Comparison of ENCODE assay signal across 7 cellular contexts in genomic region chr1:44213222-44214112, GRCh38. TPM values are rescaled to one million over a fixed set of nuclear protein-coding genes. Genes with fewer than 3 reads are reported as not detected.
DNase-seq lines count a peak whose midpoint lies in the region; ATAC-seq, FAIRE-seq and TF ChIP-seq lines count a peak whose summit lies in the region.

Gene DMAP1 (plus strand): TSS chr1:44213471. CDS start chr1:44213754, 283 bp downstream.

- 1% methylated on average over 27 of the region's 44 CpGs for WGBS in mammary epithelial cell (ENCODE audit: low coverage, missing lambda C conversion rate)
- WGBS in small intestine, 3 donors = 1% methylated on average over 44 of the region's 44 CpGs

- TF ChIP-seq CTCF in WERI-Rb-1 (IDR thresholded peaks at IDR 0.05; ENCODE audit: low read depth, low read length) (no peak), mammary epithelial cell (conservative IDR thresholded peaks at IDR 0.05 in 1 of 2, IDR thresholded peaks at IDR 0.05 in 1 of 2; ENCODE audit: extremely low read depth in 1 of 2, insufficient read depth in 1 of 2, low read depth in 1 of 2, low read length in 2 of 2) (peak in 1 of 2 donors; percentile 30)

- DNase-seq in NCI-H2196 (lab: John Stamatoyannopoulos, UW; ENCODE audit: unreplicated experiment) = peak; percentile 86
- DNase-seq in WERI-Rb-1 = peak; percentile 78
- peak; percentile 71 for DNase-seq in mammary epithelial cell
- DNase-seq in iPS-NIHi11 (ENCODE audit: low spot score) = peak; percentile 87
- peak; percentile 86 for DNase-seq in small intestine

- H3K27ac ChIP-seq in WERI-Rb-1 (peak within 1 kb of the TSS; percentile 72), mammary epithelial cell (ENCODE audit: insufficient read depth, low read depth, low read length) (peak within 1 kb of the TSS; percentile 29), small intestine (ENCODE audit: low read depth in 1 of 2, low read length in 1 of 2) (peak within 1 kb of the TSS; percentile 38 to 80)

- CTCF ChIA-PET in mammary epithelial cell (lab: Charles Lee; ENCODE audit: low non-redundant PET) = interaction anchor here (0.7 kb wide), 1 partner anchor 238 kb away, joined by 4 read pairs; no protein-coding TSS in a partner anchor

- no peaks in the 10 kb centered on the region for H4K20me1 ChIP-seq in mammary epithelial cell (ENCODE audit: insufficient read depth, low read length)

- ATAC-seq in GM18517 (IDR thresholded peaks at IDR 0.05; ENCODE audit: unreplicated experiment) (peak; percentile 67), HG03066 (IDR thresholded peaks at IDR 0.05; ENCODE audit: low read depth, unreplicated experiment) (peak; percentile 70)

- peak within 1 kb of the TSS; percentile 72 for H3K4me2 ChIP-seq in mammary epithelial cell (ENCODE audit: insufficient read depth, low read depth, low read length)

- H3K9me3 ChIP-seq in WERI-Rb-1 (ENCODE audit: severe bottlenecking) (no peaks in the 10 kb centered on the region), mammary epithelial cell (replicated peaks; ENCODE audit: insufficient read depth, low read length) (no peaks in the 10 kb centered on the region), small intestine (ENCODE audit: control insufficient read depth, low read depth) (no peaks in the 10 kb centered on the region)

- in situ Hi-C loops in mammary epithelial cell (cut with MboI; ENCODE audit: low sequenced_read_pairs in 2 of 2) = loop anchor here (10.0 kb wide), 1 partner anchor 381 kb away; no protein-coding TSS in a partner anchor

- H3K9ac ChIP-seq in mammary epithelial cell (ENCODE audit: insufficient read depth, low read length) = peak within 1 kb of the TSS; percentile 47

- TSS peak; percentile 25 for BruUV-seq in mammary epithelial cell (replicated peaks; lab: Mats Ljungman, UMichigan)

- H3K4me1 ChIP-seq in mammary epithelial cell (ENCODE audit: insufficient read depth, low read length) = peaks cover 18% of the 10 kb centered on the region
- peaks cover 5 to 6% of the 10 kb centered on the region in 2 donors for H3K4me1 ChIP-seq in small intestine (ENCODE audit: control insufficient read depth in 2 of 2, insufficient read depth in 1 of 2, low read depth in 1 of 2, low read length in 1 of 2)

- intact Hi-C loops in mammary epithelial cell (cut with micrococcal nuclease) = loop anchor here (1.0 to 10.0 kb wide), 3 partner anchors 105 to 449 kb away; no protein-coding TSS in a partner anchor

- H3K4me3 ChIP-seq in WERI-Rb-1 (ENCODE audit: low read depth, low read length) (peak within 1 kb of the TSS; percentile 94), mammary epithelial cell (replicated peaks in 1 of 3; ENCODE audit: insufficient read depth in 1 of 3, low read depth in 2 of 3, low read length in 3 of 3) (peak within 1 kb of the TSS; percentile 69 to 94 (median 72)), small intestine (ENCODE audit: low read depth in 1 of 2, low read length in 2 of 2) (peak within 1 kb of the TSS; percentile 71 to 78)

- dilution Hi-C loops in mammary epithelial cell (cut with HindIII; ENCODE audit: low sequenced_read_pairs) = no loop called here

- H3K79me2 ChIP-seq in mammary epithelial cell (ENCODE audit: insufficient read depth, low read length) = peaks cover 13% of the 10 kb centered on the region

- H3K27me3 ChIP-seq in WERI-Rb-1 (ENCODE audit: insufficient read depth, low read depth, severe bottlenecking) (no peaks in the 10 kb centered on the region), mammary epithelial cell (ENCODE audit: insufficient read depth, low read length) (no peaks in the 10 kb centered on the region), small intestine (ENCODE audit: control insufficient read depth in 2 of 2, insufficient read depth in 2 of 2, low read length in 2 of 2) (no peaks in the 10 kb centered on the region)

- peaks cover 40% of the 10 kb centered on the region for H3K36me3 ChIP-seq in WERI-Rb-1
- H3K36me3 ChIP-seq in mammary epithelial cell (ENCODE audit: insufficient read depth, low read length) = peaks cover 3% of the 10 kb centered on the region
- H3K36me3 ChIP-seq in small intestine (ENCODE audit: control insufficient read depth in 2 of 2, insufficient read depth in 2 of 2, low read length in 2 of 2) = peaks cover 0 to 6% of the 10 kb centered on the region in 2 donors

- H2AFZ ChIP-seq in mammary epithelial cell (ENCODE audit: low read depth, low read length) = peak within 1 kb of the TSS; percentile 93

- FAIRE-seq in small intestine (lab: Jason Lieb, UNC) = no peak

RNA-seq across cellular contexts. Expression of gene DMAP1, which starts in this region (rescaled TPM):
- total RNA-seq in mammary epithelial cell = 10 to 100 TPM; 21.5 to 30.0 TPM
- 26.1 TPM for polyA plus RNA-seq in mammary epithelial cell
- polyA minus RNA-seq in mammary epithelial cell = 27.0 TPM
- 10 to 100 TPM; 34.7 to 80.8 (median 61.1) TPM for polyA plus RNA-seq in small intestine

Comparison
In these comparisons a context has a peak if more than half of its experiments do, and no peak if none do; other contexts are left out.
1. Peak in every context shown above with its lines: DNase-seq, ATAC-seq, H3K4me3 ChIP-seq and H3K27ac ChIP-seq.